ENCODE assay signal across 9 cellular contexts in the genomic region with DNA sequence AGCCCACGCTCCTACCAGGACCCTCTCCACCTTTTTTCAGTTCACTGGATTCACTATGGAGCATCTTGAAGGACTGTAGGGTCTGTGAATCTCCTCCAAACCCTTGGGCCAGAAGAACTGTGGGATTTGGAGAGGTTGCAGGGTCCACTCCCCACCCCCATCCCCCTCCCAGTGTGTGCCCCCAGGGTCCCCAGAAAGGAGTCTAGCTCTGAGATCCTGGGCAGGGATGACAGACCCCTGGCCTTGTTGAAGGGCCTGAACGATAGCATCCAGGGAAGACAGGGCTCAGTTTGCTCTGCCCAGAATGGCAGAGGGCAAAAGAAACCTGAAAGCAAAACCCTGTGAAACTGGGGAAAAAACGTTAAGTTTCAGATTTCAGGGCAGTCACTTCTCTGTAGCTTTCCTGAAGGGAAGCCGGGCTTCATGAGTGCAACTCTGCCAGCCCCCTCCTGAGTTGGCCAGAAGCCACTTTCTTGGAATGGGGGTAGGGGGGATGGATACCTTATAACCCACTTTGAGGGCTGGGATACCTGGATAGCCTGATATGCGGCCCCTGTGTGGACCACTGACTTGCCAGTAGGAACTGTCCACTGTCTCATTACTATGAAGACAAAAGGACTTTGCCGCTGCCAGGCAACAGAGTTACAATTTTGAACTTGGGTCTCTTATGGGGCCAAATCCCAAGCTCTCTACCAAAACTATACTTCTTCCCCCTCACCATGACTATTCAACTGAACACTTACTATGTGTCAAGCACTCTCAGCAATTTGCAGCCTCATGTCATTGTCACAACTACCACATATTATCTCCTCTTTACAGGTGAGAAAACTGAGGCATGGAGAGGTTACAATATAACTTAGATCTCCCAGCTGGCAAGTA. TPM values are rescaled to one million over a fixed set of nuclear protein-coding genes. Genes with fewer than 3 reads are reported as not detected.
DNase-seq lines count a peak whose midpoint lies in the region; ATAC-seq, FAIRE-seq and TF ChIP-seq lines count a peak whose summit lies in the region.
"Had no signal": no experiment of that assay in that cellular context is flagged by ENCODE, and none has a peak within 500 bp of the region (broad histone marks: within the 10 kb centered on the region; RNA-seq: fewer than 3 reads in every experiment).

No MANE protein-coding gene starts in this region.

- H3K4me3 Mint-ChIP-seq in activated CD4-positive, alpha-beta T cell treated with anti-CD3 and anti-CD28 coated beads for 36 hours: peak overlapping the region; percentile 96
- peak overlapping the region; percentile 98 for H3K4me3 Mint-ChIP-seq in activated CD4-positive, alpha-beta memory T cell treated with anti-CD3 and anti-CD28 coated beads for 36 hours

- H3K79me2 ChIP-seq in hepatocyte: peaks cover 28% of the 10 kb centered on the region

- H3K27me3 Mint-ChIP-seq in activated CD4-positive, alpha-beta T cell treated with anti-CD3 and anti-CD28 coated beads for 36 hours: no peaks in the 10 kb centered on the region
- peaks cover 6% of the 10 kb centered on the region for H3K27me3 Mint-ChIP-seq in activated CD4-positive, alpha-beta memory T cell treated with anti-CD3 and anti-CD28 coated beads for 36 hours

- WGBS in hepatocyte (ENCODE audit: low lambda C conversion rate, missing lambda C conversion rate): 62% methylated on average over 6 of the region's 6 CpGs

- peak overlapping the region; percentile 98 for H3K27ac Mint-ChIP-seq in activated CD4-positive, alpha-beta T cell treated with anti-CD3 and anti-CD28 coated beads for 36 hours
- H3K27ac Mint-ChIP-seq in activated CD4-positive, alpha-beta memory T cell treated with anti-CD3 and anti-CD28 coated beads for 36 hours: peak overlapping the region; percentile 100

- H3K36me3 Mint-ChIP-seq in activated CD4-positive, alpha-beta T cell treated with anti-CD3 and anti-CD28 coated beads for 36 hours (ENCODE audit: low read depth): peaks cover 83% of the 10 kb centered on the region
- peaks cover 83% of the 10 kb centered on the region for H3K36me3 Mint-ChIP-seq in activated CD4-positive, alpha-beta memory T cell treated with anti-CD3 and anti-CD28 coated beads for 36 hours

- TF ChIP-seq CTCF in hepatocyte (IDR thresholded peaks at IDR 0.05; ENCODE audit: poor library complexity): no peak

- peak overlapping the region; percentile 85 for H3K27ac ChIP-seq in hepatocyte

- no peaks in the 10 kb centered on the region for H3K36me3 ChIP-seq in hepatocyte (replicated peaks; ENCODE audit: insufficient read depth, low read depth)

- CTCF ChIA-PET in activated CD4-positive, alpha-beta T cell treated with anti-CD3 and anti-CD28 coated beads for 36 hours (lab: Charles Lee): interaction anchor here (0.5 to 25.3 kb wide), 19 partner anchors 9 to 775 kb away, joined by 3 to 647 read pairs (median 5); a partner anchor contains a TSS
- CTCF ChIA-PET in activated CD4-positive, alpha-beta memory T cell treated with anti-CD3 and anti-CD28 coated beads for 36 hours (lab: Charles Lee): interaction anchor here (0.6 to 20.7 kb wide), 13 partner anchors 11 to 873 kb away, joined by 3 to 908 read pairs (median 11); a partner anchor contains a TSS

- no peaks in the 10 kb centered on the region for H4K20me1 ChIP-seq in hepatocyte (ENCODE audit: insufficient read depth, poor library complexity, severe bottlenecking)

- H3K9me3 ChIP-seq in hepatocyte (ENCODE audit: low read depth): no peaks in the 10 kb centered on the region
- H3K9me3 ChIP-seq: esophagus squamous epithelium had no signal

- H3K4me1 ChIP-seq in hepatocyte (ENCODE audit: insufficient read depth): peaks cover 29% of the 10 kb centered on the region

- H3K27me3 ChIP-seq in hepatocyte: no peaks in the 10 kb centered on the region
- H3K27me3 ChIP-seq: esophagus squamous epithelium had no signal

- peaks cover 39% of the 10 kb centered on the region for H3K4me1 Mint-ChIP-seq in activated CD4-positive, alpha-beta T cell treated with anti-CD3 and anti-CD28 coated beads for 36 hours
- H3K4me1 Mint-ChIP-seq in activated CD4-positive, alpha-beta memory T cell treated with anti-CD3 and anti-CD28 coated beads for 36 hours (ENCODE audit: low read depth): peaks cover 37% of the 10 kb centered on the region

- peak; percentile 15 for DNase-seq in activated CD4-positive, alpha-beta T cell treated with anti-CD3 and anti-CD28 coated beads for 36 hours
- no peak for DNase-seq in activated CD4-positive, alpha-beta T cell treated with anti-CD3 and anti-CD28 coated beads for 48 hours
- DNase-seq in activated CD4-positive, alpha-beta memory T cell treated with anti-CD3 and anti-CD28 coated beads for 36 hours: peak; percentile 16
- DNase-seq in hepatocyte (ENCODE audit: low spot score): no peak
- DNase-seq in stimulated activated CD8-positive, alpha-beta memory T cell treated with anti-CD3 and anti-CD28 coated beads, Interleukin-4, amount 100 ng/mL, for 48 hours: peak; percentile 52
- DNase-seq in central memory CD4-positive, alpha-beta T cell: no peak
- no peak for DNase-seq in NCI-H2171 (lab: John Stamatoyannopoulos, UW)
- no peak for DNase-seq in urothelium cell line (ENCODE audit: low spot score)
- DNase-seq: esophagus squamous epithelium had no signal

- no peak overlapping the region for H2AFZ ChIP-seq in hepatocyte

- no peak for ATAC-seq in activated CD4-positive, alpha-beta T cell treated with anti-CD3 and anti-CD28 coated beads for 36 hours

- H3K4me2 ChIP-seq in hepatocyte: peak overlapping the region; percentile 80

- no peak overlapping the region for H3K4me3 ChIP-seq in hepatocyte

- POLR2A ChIA-PET in activated CD4-positive, alpha-beta T cell treated with anti-CD3 and anti-CD28 coated beads for 36 hours (lab: Charles Lee): interaction anchor here (0.8 to 13.7 kb wide), 4 partner anchors 11 to 43 kb away, joined by 5 to 267 read pairs (median 204); a partner anchor contains a TSS
- POLR2A ChIA-PET in activated CD4-positive, alpha-beta memory T cell treated with anti-CD3 and anti-CD28 coated beads for 36 hours (lab: Charles Lee): interaction anchor here (0.7 to 24.8 kb wide), 8 partner anchors 13 to 182 kb away, joined by 3 to 1013 read pairs (median 4); a partner anchor contains a TSS

- no peaks in the 10 kb centered on the region for H3K9me2 ChIP-seq in hepatocyte (replicated peaks; ENCODE audit: insufficient read depth)

- intact Hi-C loops in activated CD4-positive, alpha-beta T cell treated with anti-CD3 and anti-CD28 coated beads for 36 hours (cut with DNase I, micrococcal nuclease): loop anchor here (1.0 to 10.0 kb wide), 13 partner anchors 11 to 1662 kb away; a partner anchor contains a TSS
- intact Hi-C loops in activated CD4-positive, alpha-beta memory T cell treated with anti-CD3 and anti-CD28 coated beads for 36 hours (cut with micrococcal nuclease): loop anchor here (1.0 to 5.0 kb wide), 4 partner anchors 12 to 261 kb away; a partner anchor contains a TSS

- H3K9me3 Mint-ChIP-seq in activated CD4-positive, alpha-beta T cell treated with anti-CD3 and anti-CD28 coated beads for 36 hours (ENCODE audit: low read depth): no peaks in the 10 kb centered on the region
- H3K9me3 Mint-ChIP-seq in activated CD4-positive, alpha-beta memory T cell treated with anti-CD3 and anti-CD28 coated beads for 36 hours: no peaks in the 10 kb centered on the region

- no peak for FAIRE-seq in urothelium cell line (lab: Jason Lieb, UNC)

RNA-seq across cellular contexts. Expression of a gene that starts 1.6 kb away (rescaled TPM):
- total RNA-seq in activated CD4-positive, alpha-beta T cell treated with anti-CD3 and anti-CD28 coated beads for 36 hours: 100 to 1,000 TPM; 265 to 269 TPM
- 100 to 1,000 TPM; 319 TPM for total RNA-seq in activated CD4-positive, alpha-beta memory T cell treated with anti-CD3 and anti-CD28 coated beads for 36 hours
- 4.0 and 5.9 TPM in 2 replicates for total RNA-seq in hepatocyte
- polyA plus RNA-seq in hepatocyte: 9.0 and 15.3 TPM in 2 replicates

RNA-seq across cellular contexts. Expression of a gene that starts 3.7 kb away (rescaled TPM):
- 100 to 1,000 TPM; 178 to 218 TPM for total RNA-seq in activated CD4-positive, alpha-beta T cell treated with anti-CD3 and anti-CD28 coated beads for 36 hours
- total RNA-seq in activated CD4-positive, alpha-beta memory T cell treated with anti-CD3 and anti-CD28 coated beads for 36 hours: 100 to 1,000 TPM; 186 to 187 TPM
- total RNA-seq in hepatocyte: 40.5 and 43.0 TPM in 2 replicates
- polyA plus RNA-seq in hepatocyte: 40.9 and 43.1 TPM in 2 replicates

RNA-seq across cellular contexts. Expression of a gene that starts 43.9 kb away (rescaled TPM):
- total RNA-seq in activated CD4-positive, alpha-beta T cell treated with anti-CD3 and anti-CD28 coated beads for 36 hours: 10 to 100 TPM; 61.6 to 77.7 TPM
- 10 to 100 TPM; 78.7 to 82.6 TPM for total RNA-seq in activated CD4-positive, alpha-beta memory T cell treated with anti-CD3 and anti-CD28 coated beads for 36 hours
- total RNA-seq in hepatocyte: 18.5 and 18.6 TPM in 2 replicates
- polyA plus RNA-seq in hepatocyte: 21.8 and 27.2 TPM in 2 replicates

RNA-seq across cellular contexts. Expression of a gene that starts 45.7 kb away (rescaled TPM):
- 10 to 100 TPM; 31.7 to 31.9 TPM for total RNA-seq in activated CD4-positive, alpha-beta T cell treated with anti-CD3 and anti-CD28 coated beads for 36 hours
- total RNA-seq in activated CD4-positive, alpha-beta memory T cell treated with anti-CD3 and anti-CD28 coated beads for 36 hours: 10 to 100 TPM; 16.7 to 17.0 TPM
- 4.7 and 5.6 TPM in 2 replicates for total RNA-seq in hepatocyte
- 2.9 and 6.1 TPM in 2 replicates for polyA plus RNA-seq in hepatocyte

Comparison
In these comparisons a context has a peak if more than half of its experiments do, and no peak if none do; other contexts are left out.
1. DNase-seq: peak in activated CD4-positive, alpha-beta T cell treated with anti-CD3 and anti-CD28 coated beads for 36 hours (single experiment), activated CD4-positive, alpha-beta memory T cell treated with anti-CD3 and anti-CD28 coated beads for 36 hours (single experiment) and stimulated activated CD8-positive, alpha-beta memory T cell treated with anti-CD3 and anti-CD28 coated beads, Interleukin-4, amount 100 ng/mL, for 48 hours (single experiment); none in activated CD4-positive, alpha-beta T cell treated with anti-CD3 and anti-CD28 coated beads for 48 hours (single experiment), hepatocyte (single experiment), central memory CD4-positive, alpha-beta T cell (single experiment), NCI-H2171 (single experiment) and urothelium cell line (single experiment).
2. RNA of a gene that starts 1.6 kb away (total RNA-seq): 319 TPM in activated CD4-positive, alpha-beta memory T cell treated with anti-CD3 and anti-CD28 coated beads for 36 hours and 265 to 269 TPM in activated CD4-positive, alpha-beta T cell treated with anti-CD3 and anti-CD28 coated beads for 36 hours; 4.0 to 5.9 TPM in hepatocyte; every median in the first group is over 10 times any median in the second.